ENCODE assay signal across 2 cellular contexts in the genomic region with DNA sequence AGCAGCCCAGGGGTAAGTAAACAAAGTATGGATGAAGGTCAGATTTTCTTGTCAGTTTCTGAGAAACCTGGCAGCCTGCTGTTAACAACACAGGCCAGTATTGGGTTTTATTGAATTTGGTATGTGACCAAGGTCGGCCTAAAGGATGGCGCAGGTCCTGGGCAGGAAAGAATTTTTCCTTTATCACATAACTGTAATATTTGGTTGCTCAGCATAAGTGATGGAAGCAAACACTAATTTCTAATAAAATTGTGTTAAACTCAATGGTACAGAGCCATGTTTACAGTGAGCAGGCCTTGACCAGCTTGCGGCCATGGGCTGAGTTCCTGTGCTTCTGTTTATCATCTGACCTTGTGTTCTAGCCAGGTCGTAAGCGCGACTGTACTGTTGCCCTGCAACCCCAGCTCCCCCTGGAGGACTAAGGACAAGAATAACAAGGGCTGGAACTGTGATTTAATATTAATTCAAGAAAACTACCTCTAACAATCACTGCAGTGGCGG.
TF ChIP-seq lines count a peak whose summit lies in the region.

No MANE protein-coding gene starts in this region.

TF ChIP-seq in GM23338, 12 proteins besides CTCF, POLR2A, EP300 and RAD21:
- TF ChIP-seq POLR2AphosphoS5 (IDR thresholded peaks at IDR 0.05; ENCODE audit: low read depth) (no peak), EZH2 (IDR thresholded peaks at IDR 0.05; ENCODE audit: low read depth, unreplicated experiment) (no peak), ZNF462 (CRISPR knock-in tag; IDR thresholded peaks at IDR 0.05) (no peak)

TF ChIP-seq in SK-N-SH, 30 proteins besides CTCF, POLR2A, EP300 and RAD21:
- TF ChIP-seq FOXM1 (IDR thresholded peaks at IDR 0.05; ENCODE audit: low read depth) (no peak), TCF12 (IDR thresholded peaks at IDR 0.05) (no peak), CHD2 (IDR thresholded peaks at IDR 0.05; ENCODE audit: low read length, partially characterized antibody) (no peak), EZH2phosphoT487 (IDR thresholded peaks at IDR 0.05; ENCODE audit: borderline replicate concordance, low read depth) (no peak), TAF1 (IDR thresholded peaks at IDR 0.05; ENCODE audit: borderline replicate concordance, low read depth, low read length) (no peak), FOXJ3 (CRISPR knock-in tag; IDR thresholded peaks at IDR 0.05) (no peak), NFIC (IDR thresholded peaks at IDR 0.05; ENCODE audit: borderline replicate concordance) (no peak), SMC3 (IDR thresholded peaks at IDR 0.05; ENCODE audit: low read depth, low read length) (peak; percentile 1; the same call in 1 of the 2 replicates), IRF3 (IDR thresholded peaks at IDR 0.05; ENCODE audit: low read depth, low read length) (no peak), NRF1 (IDR thresholded peaks at IDR 0.05; ENCODE audit: low read depth, low read length) (no peak), RCOR1 (IDR thresholded peaks at IDR 0.05; ENCODE audit: low read length) (no peak), MXI1 (IDR thresholded peaks at IDR 0.05; ENCODE audit: low read depth, low read length) (no peak), ZBTB33 (IDR thresholded peaks at IDR 0.05; ENCODE audit: borderline replicate concordance, low read depth) (no peak), JUND (IDR thresholded peaks at IDR 0.05) (0 out of 2 replicates have a peak, but pooled peaks have one; percentile 15), GATA2 (CRISPR knock-in tag; IDR thresholded peaks at IDR 0.05) (no peak)
- TF ChIP-seq, protein P1, sequence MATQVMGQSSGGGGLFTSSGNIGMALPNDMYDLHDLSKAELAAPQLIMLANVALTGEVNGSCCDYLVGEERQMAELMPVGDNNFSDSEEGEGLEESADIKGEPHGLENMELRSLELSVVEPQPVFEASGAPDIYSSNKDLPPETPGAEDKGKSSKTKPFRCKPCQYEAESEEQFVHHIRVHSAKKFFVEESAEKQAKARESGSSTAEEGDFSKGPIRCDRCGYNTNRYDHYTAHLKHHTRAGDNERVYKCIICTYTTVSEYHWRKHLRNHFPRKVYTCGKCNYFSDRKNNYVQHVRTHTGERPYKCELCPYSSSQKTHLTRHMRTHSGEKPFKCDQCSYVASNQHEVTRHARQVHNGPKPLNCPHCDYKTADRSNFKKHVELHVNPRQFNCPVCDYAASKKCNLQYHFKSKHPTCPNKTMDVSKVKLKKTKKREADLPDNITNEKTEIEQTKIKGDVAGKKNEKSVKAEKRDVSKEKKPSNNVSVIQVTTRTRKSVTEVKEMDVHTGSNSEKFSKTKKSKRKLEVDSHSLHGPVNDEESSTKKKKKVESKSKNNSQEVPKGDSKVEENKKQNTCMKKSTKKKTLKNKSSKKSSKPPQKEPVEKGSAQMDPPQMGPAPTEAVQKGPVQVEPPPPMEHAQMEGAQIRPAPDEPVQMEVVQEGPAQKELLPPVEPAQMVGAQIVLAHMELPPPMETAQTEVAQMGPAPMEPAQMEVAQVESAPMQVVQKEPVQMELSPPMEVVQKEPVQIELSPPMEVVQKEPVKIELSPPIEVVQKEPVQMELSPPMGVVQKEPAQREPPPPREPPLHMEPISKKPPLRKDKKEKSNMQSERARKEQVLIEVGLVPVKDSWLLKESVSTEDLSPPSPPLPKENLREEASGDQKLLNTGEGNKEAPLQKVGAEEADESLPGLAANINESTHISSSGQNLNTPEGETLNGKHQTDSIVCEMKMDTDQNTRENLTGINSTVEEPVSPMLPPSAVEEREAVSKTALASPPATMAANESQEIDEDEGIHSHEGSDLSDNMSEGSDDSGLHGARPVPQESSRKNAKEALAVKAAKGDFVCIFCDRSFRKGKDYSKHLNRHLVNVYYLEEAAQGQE (IDR thresholded peaks at IDR 0.05; ENCODE audit: low read depth, low read length), result no peak
- TF ChIP-seq, protein P2, sequence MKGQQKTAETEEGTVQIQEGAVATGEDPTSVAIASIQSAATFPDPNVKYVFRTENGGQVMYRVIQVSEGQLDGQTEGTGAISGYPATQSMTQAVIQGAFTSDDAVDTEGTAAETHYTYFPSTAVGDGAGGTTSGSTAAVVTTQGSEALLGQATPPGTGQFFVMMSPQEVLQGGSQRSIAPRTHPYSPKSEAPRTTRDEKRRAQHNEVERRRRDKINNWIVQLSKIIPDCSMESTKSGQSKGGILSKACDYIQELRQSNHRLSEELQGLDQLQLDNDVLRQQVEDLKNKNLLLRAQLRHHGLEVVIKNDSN (IDR thresholded peaks at IDR 0.05; ENCODE audit: borderline replicate concordance, low read depth), result no peak
